In the genomic region with DNA sequence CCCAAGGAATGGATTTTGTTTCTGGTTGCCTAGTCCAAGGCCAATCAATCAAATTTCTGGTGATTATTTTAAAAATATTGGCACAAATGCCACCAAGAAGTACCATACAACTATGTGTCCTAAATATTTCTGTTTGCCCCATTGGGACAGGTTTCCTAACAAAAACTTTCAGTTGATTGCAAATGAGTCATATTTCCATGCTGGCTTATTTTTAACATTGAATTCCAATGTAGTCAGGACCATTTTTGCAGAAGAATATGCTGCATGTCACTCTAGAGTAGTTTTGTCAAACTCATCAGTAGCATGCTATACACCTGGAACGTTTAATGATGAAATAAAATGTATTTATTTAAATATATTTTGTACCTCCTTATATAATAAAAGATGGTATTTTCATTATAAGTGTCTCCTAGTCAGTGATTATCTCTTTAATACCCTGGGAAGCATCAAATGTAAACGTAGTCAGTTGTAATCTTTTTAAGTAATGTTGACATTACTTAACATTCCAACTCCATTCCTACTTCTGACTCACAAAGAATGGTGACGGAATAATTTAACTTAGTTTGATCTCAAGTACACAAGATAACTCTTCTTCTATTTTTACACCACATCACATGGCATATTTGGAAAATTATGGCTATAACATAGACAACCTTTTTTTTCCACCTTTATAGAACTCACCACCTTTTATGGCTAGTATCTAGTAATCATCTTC, we compare ENCODE assay signal across 23 cellular contexts. TPM values are rescaled to one million over a fixed set of nuclear protein-coding genes. Genes with fewer than 3 reads are reported as not detected.
A peak's percentile ranks its signal among the peaks of the same experiment; 100 is the strongest.
DNase-seq lines count a peak whose midpoint lies in the region; ATAC-seq and TF ChIP-seq lines count a peak whose summit lies in the region.
"Had no signal": no experiment of that assay in that cellular context is flagged by ENCODE, and none has a peak within 500 bp of the region (broad histone marks: within the 10 kb centered on the region; RNA-seq: fewer than 3 reads in every experiment).

No MANE protein-coding gene starts in this region.

- H3K9me3 ChIP-seq in cardiac muscle cell (ENCODE audit: low read depth), result no peaks in the 10 kb centered on the region
- no peaks in the 10 kb centered on the region for H3K9me3 ChIP-seq in heart right ventricle
- H3K9me3 ChIP-seq in smooth muscle cell (replicated peaks; ENCODE audit: low read depth), result no peaks in the 10 kb centered on the region
- H3K9me3 ChIP-seq: tibial artery had no signal

- intact Hi-C loops in heart right ventricle (cut with DNase I), result no loop called here

- no peaks in the 10 kb centered on the region for H3K36me3 ChIP-seq in cardiac muscle cell
- H3K36me3 ChIP-seq in heart right ventricle, result no peaks in the 10 kb centered on the region
- H3K36me3 ChIP-seq in smooth muscle cell (ENCODE audit: low read depth), result no peaks in the 10 kb centered on the region
- H3K36me3 ChIP-seq: tibial artery had no signal

- H3F3A ChIP-seq in smooth muscle cell (ENCODE audit: low read depth), result peaks cover 10% of the 10 kb centered on the region

- TF ChIP-seq CTCF in cardiac muscle cell (IDR thresholded peaks at IDR 0.05; ENCODE audit: low read depth, low read length), result no peak
- TF ChIP-seq CTCF in heart right ventricle (IDR thresholded peaks at IDR 0.05), result no peak
- TF ChIP-seq CTCF in smooth muscle cell (IDR thresholded peaks at IDR 0.05; ENCODE audit: borderline replicate concordance, insufficient read depth, poor library complexity, severe bottlenecking), result no peak

- ATAC-seq in heart right ventricle, result no peak
- peak; percentile 46 for ATAC-seq in SK-N-SH treated with all-trans-retinoic acid at 6 μM for 48 hours
- no peak for ATAC-seq in GM19023 (IDR thresholded peaks at IDR 0.05; ENCODE audit: unreplicated experiment)
- ATAC-seq: K562, left lobe of liver had no signal

- H3K4me3 ChIP-seq in cardiac muscle cell (no peak overlapping the region), heart right ventricle (no peak overlapping the region), smooth muscle cell (no peak overlapping the region)
- H3K4me3 ChIP-seq: K562, SK-N-MC, tibial artery had no signal

- H3K4me2 ChIP-seq in smooth muscle cell, result peak overlapping the region; percentile 44

- H3K27me3 ChIP-seq in cardiac muscle cell (no peaks in the 10 kb centered on the region), heart right ventricle (no peaks in the 10 kb centered on the region), smooth muscle cell (ENCODE audit: low read depth) (no peaks in the 10 kb centered on the region)
- H3K27me3 ChIP-seq: tibial artery had no signal

- H3K9ac ChIP-seq in smooth muscle cell (ENCODE audit: low read depth), result no peak overlapping the region

- H3K4me1 ChIP-seq in cardiac muscle cell (ENCODE audit: low read depth), result peaks cover 47% of the 10 kb centered on the region
- peaks cover 0 to 7% (median 0%) of the 10 kb centered on the region in 9 donors for H3K4me1 ChIP-seq in heart right ventricle
- peaks cover 17% of the 10 kb centered on the region for H3K4me1 ChIP-seq in smooth muscle cell (ENCODE audit: low read depth)
- H3K4me1 ChIP-seq: tibial artery had no signal

- WGBS in heart right ventricle, 2 donors, result 36% methylated on average over 3 of the region's 3 CpGs
- WGBS in smooth muscle cell (ENCODE audit: low lambda C conversion rate), result 28% methylated on average over 3 of the region's 3 CpGs

- H4K20me1 ChIP-seq in smooth muscle cell (ENCODE audit: low read depth), result no peaks in the 10 kb centered on the region

- H2AFZ ChIP-seq in smooth muscle cell (ENCODE audit: low read depth), result no peak overlapping the region

- peak overlapping the region; percentile 66 for H3K27ac ChIP-seq in cardiac muscle cell
- no peak overlapping the region for H3K27ac ChIP-seq in heart right ventricle
- H3K27ac ChIP-seq in smooth muscle cell (ENCODE audit: low read depth), result peak overlapping the region; percentile 73
- H3K27ac ChIP-seq: C4-2B, SK-N-MC, tibial artery had no signal

- H3K79me2 ChIP-seq in smooth muscle cell (ENCODE audit: low read depth), result no peaks in the 10 kb centered on the region

- DNase-seq in cardiac muscle cell (ENCODE audit: low read depth in 1 of 2, low spot score in 1 of 2) (peak in 1 of 2 donors; percentile 48), heart right ventricle (no peak), fibroblast of peridontal ligament (ENCODE audit: extremely low read depth) (peak; percentile 67), smooth muscle cell (lab: John Stamatoyannopoulos, UW; ENCODE audit: unreplicated experiment) (no peak), NOMO-1 treated with DMSO at 0.1 percent for 48 hours (lab: John Stamatoyannopoulos, UW; ENCODE audit: unreplicated experiment) (no peak), DMS114 treated with DMSO at 0.1 percent for 48 hours (lab: John Stamatoyannopoulos, UW; ENCODE audit: unreplicated experiment) (no peak)
- DNase-seq: 8988T; activated CD4-positive, alpha-beta T cell treated with anti-CD3 and anti-CD28 coated beads for 4 hours; DMS79 treated with DMSO at 0.1 percent for 48 hours; NCI-H2081 treated with DMSO at 0.1 percent for 48 hours; NCI-H510A treated with DMSO at 0.1 percent for 48 hours; OCI-M1; retina; stimulated activated naive CD4-positive, alpha-beta T cell; tibial artery had no signal

TF ChIP-seq in SK-N-SH treated with all-trans-retinoic acid at 6 μM for 48 hours, 23 proteins besides CTCF, POLR2A, EP300 and RAD21:
- peak; percentile 89 for TF ChIP-seq TOX (CRISPR knock-in tag; IDR thresholded peaks at IDR 0.05; ENCODE audit: borderline replicate concordance)
- TF ChIP-seq BACH2 (CRISPR knock-in tag; IDR thresholded peaks at IDR 0.05; ENCODE audit: borderline replicate concordance), result no peak
- peak; percentile 23; the same call in 1 of the 2 replicates for TF ChIP-seq ZC3H10 (CRISPR knock-in tag; IDR thresholded peaks at IDR 0.05)
- TF ChIP-seq, protein P1, sequence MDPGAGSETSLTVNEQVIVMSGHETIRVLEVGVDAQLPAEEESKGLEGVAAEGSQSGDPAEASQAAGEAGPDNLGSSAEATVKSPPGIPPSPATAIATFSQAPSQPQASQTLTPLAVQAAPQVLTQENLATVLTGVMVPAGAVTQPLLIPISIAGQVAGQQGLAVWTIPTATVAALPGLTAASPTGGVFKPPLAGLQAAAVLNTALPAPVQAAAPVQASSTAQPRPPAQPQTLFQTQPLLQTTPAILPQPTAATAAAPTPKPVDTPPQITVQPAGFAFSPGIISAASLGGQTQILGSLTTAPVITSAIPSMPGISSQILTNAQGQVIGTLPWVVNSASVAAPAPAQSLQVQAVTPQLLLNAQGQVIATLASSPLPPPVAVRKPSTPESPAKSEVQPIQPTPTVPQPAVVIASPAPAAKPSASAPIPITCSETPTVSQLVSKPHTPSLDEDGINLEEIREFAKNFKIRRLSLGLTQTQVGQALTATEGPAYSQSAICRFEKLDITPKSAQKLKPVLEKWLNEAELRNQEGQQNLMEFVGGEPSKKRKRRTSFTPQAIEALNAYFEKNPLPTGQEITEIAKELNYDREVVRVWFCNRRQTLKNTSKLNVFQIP (CRISPR knock-in tag; IDR thresholded peaks at IDR 0.05; ENCODE audit: borderline replicate concordance, low read depth), result no peak
- TF ChIP-seq TCF4 (CRISPR knock-in tag; IDR thresholded peaks at IDR 0.05; ENCODE audit: borderline replicate concordance), result no peak
- TF ChIP-seq GLIS3 (CRISPR knock-in tag; IDR thresholded peaks at IDR 0.05), result no peak
- TF ChIP-seq ARNTL (CRISPR knock-in tag; IDR thresholded peaks at IDR 0.05; ENCODE audit: borderline replicate concordance, low read depth), result no peak
- no peak for TF ChIP-seq SNAI2 (CRISPR knock-in tag; IDR thresholded peaks at IDR 0.05)
- no peak for TF ChIP-seq ZNF565 (CRISPR knock-in tag; conservative IDR thresholded peaks at IDR 0.05; ENCODE audit: low read depth)
- TF ChIP-seq ISL1 (CRISPR knock-in tag; IDR thresholded peaks at IDR 0.05), result peak; percentile 98
- TF ChIP-seq, protein P2, sequence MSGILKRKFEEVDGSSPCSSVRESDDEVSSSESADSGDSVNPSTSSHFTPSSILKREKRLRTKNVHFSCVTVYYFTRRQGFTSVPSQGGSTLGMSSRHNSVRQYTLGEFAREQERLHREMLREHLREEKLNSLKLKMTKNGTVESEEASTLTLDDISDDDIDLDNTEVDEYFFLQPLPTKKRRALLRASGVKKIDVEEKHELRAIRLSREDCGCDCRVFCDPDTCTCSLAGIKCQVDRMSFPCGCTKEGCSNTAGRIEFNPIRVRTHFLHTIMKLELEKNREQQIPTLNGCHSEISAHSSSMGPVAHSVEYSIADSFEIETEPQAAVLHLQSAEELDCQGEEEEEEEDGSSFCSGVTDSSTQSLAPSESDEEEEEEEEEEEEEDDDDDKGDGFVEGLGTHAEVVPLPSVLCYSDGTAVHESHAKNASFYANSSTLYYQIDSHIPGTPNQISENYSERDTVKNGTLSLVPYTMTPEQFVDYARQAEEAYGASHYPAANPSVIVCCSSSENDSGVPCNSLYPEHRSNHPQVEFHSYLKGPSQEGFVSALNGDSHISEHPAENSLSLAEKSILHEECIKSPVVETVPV (CRISPR knock-in tag; IDR thresholded peaks at IDR 0.05), result no peak
- no peak for TF ChIP-seq ZNF8 (CRISPR knock-in tag; IDR thresholded peaks at IDR 0.05)
- TF ChIP-seq, protein P3, sequence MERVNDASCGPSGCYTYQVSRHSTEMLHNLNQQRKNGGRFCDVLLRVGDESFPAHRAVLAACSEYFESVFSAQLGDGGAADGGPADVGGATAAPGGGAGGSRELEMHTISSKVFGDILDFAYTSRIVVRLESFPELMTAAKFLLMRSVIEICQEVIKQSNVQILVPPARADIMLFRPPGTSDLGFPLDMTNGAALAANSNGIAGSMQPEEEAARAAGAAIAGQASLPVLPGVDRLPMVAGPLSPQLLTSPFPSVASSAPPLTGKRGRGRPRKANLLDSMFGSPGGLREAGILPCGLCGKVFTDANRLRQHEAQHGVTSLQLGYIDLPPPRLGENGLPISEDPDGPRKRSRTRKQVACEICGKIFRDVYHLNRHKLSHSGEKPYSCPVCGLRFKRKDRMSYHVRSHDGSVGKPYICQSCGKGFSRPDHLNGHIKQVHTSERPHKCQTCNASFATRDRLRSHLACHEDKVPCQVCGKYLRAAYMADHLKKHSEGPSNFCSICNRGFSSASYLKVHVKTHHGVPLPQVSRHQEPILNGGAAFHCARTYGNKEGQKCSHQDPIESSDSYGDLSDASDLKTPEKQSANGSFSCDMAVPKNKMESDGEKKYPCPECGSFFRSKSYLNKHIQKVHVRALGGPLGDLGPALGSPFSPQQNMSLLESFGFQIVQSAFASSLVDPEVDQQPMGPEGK (CRISPR knock-in tag; IDR thresholded peaks at IDR 0.05; ENCODE audit: borderline replicate concordance), result peak; percentile 73; the same call in 1 of the 2 replicates

RNA-seq across cellular contexts. Expression of a gene that starts 39.0 kb away (rescaled TPM):
- total RNA-seq in cardiac muscle cell (0.24 and 0.25 TPM in 2 replicates), heart right ventricle (1 to 10 TPM in 8 of 10 donors, under 1 TPM in 2; 0.82 to 4.9 (median 3.7) TPM), smooth muscle cell (under 0.01 TPM in 1 of 2 replicates, not detected in the other)
- polyA plus RNA-seq in cardiac muscle cell (0.37 TPM in 1 of 2 replicates, not detected in the other), heart right ventricle (under 1 TPM; 0.01 to 0.29 TPM), smooth muscle cell (not detected in 2 replicates)
- total RNA-seq: chondrocyte, K562 had no signal
- polyA plus RNA-seq: adipose tissue had no signal

Comparison
In these comparisons a context has a peak if more than half of its experiments do, and no peak if none do; other contexts are left out.
1. H3K27ac ChIP-seq: peak in cardiac muscle cell (single experiment) and smooth muscle cell (single experiment); none in heart right ventricle (0 of 10).